In genomic region chr7:143296686-143297085, GRCh38 we compare ENCODE assay signal across 22 cellular contexts. TPM values are rescaled to one million over a fixed set of nuclear protein-coding genes. Genes with fewer than 3 reads are reported as not detected.
DNase-seq lines count a peak whose midpoint lies in the region; ATAC-seq and TF ChIP-seq lines count a peak whose summit lies in the region.
"Had no signal": no experiment of that assay in that cellular context is flagged by ENCODE, and none has a peak within 500 bp of the region (broad histone marks: within the 10 kb centered on the region; RNA-seq: fewer than 3 reads in every experiment).

No MANE protein-coding gene starts in this region.

- CTCF ChIA-PET in Calu3 (lab: Charles Lee): interaction anchor here (0.5 to 1.3 kb wide), 4 partner anchors 11 to 56 kb away, joined by 3 to 6 read pairs (median 4); partner anchors contain the start of gene GSTK1

- H3K4me2 ChIP-seq in osteoblast (ENCODE audit: insufficient read depth, low read length): peak overlapping the region; percentile 29

- H3K27ac Mint-ChIP-seq in activated T-cell treated with anti-CD3 and anti-CD28 coated beads, Interleukin-2, amount 50 U/mL, for 24 hours: peak overlapping the region; percentile 65
- peak overlapping the region; percentile 4 for H3K27ac Mint-ChIP-seq in Calu3 (ENCODE audit: unreplicated experiment)

- H3K36me3 ChIP-seq in adipocyte (ENCODE audit: control insufficient read depth, insufficient read depth, low read length, severe bottlenecking) (peaks cover 81% of the 10 kb centered on the region), osteoblast (ENCODE audit: insufficient read depth, low read length) (peaks cover 77% of the 10 kb centered on the region), ascending aorta (peaks cover 61 to 71% of the 10 kb centered on the region in 2 donors)

- H3K79me2 ChIP-seq in osteoblast (ENCODE audit: insufficient read depth, low read length): peaks cover 8% of the 10 kb centered on the region

- TF ChIP-seq CTCF in Calu3 (IDR thresholded peaks at IDR 0.05; ENCODE audit: unreplicated experiment): no peak
- no peak for TF ChIP-seq CTCF in osteoblast (IDR thresholded peaks at IDR 0.05; ENCODE audit: extremely low read depth, low read depth, low read length)
- TF ChIP-seq CTCF in ascending aorta (IDR thresholded peaks at IDR 0.05): no peak

- no peaks in the 10 kb centered on the region for H3K9me3 ChIP-seq in adipocyte (ENCODE audit: control insufficient read depth, low read length)
- no peaks in the 10 kb centered on the region for H3K9me3 ChIP-seq in osteoblast (ENCODE audit: low read depth, low read length)
- H3K9me3 ChIP-seq in ascending aorta: no peaks in the 10 kb centered on the region
- H3K9me3 ChIP-seq: right atrium auricular region, testis had no signal

- H3K4me1 ChIP-seq in adipocyte (ENCODE audit: control insufficient read depth, insufficient read depth, low read length) (peaks cover 10% of the 10 kb centered on the region), osteoblast (ENCODE audit: insufficient read depth, low read length) (peaks cover 17% of the 10 kb centered on the region), ascending aorta (peaks cover 0 to 4% of the 10 kb centered on the region in 2 donors)
- H3K4me1 ChIP-seq: testis had no signal

- H3K4me3 Mint-ChIP-seq in activated T-cell treated with anti-CD3 and anti-CD28 coated beads, Interleukin-2, amount 50 U/mL, for 24 hours: no peak overlapping the region
- H3K4me3 Mint-ChIP-seq in Calu3 (ENCODE audit: low read depth, unreplicated experiment): no peak overlapping the region

- no peaks in the 10 kb centered on the region for H4K20me1 ChIP-seq in osteoblast (ENCODE audit: insufficient read depth, low read length)

- H2AFZ ChIP-seq in osteoblast (ENCODE audit: low read length): no peak overlapping the region
- H2AFZ ChIP-seq: GM23248 had no signal

- H3K27me3 ChIP-seq in adipocyte (replicated peaks; ENCODE audit: control insufficient read depth, insufficient read depth, low read length) (no peaks in the 10 kb centered on the region), osteoblast (ENCODE audit: insufficient read depth, low read length) (no peaks in the 10 kb centered on the region), ascending aorta (no peaks in the 10 kb centered on the region)
- H3K27me3 ChIP-seq: right atrium auricular region, testis had no signal

- H3K9me3 Mint-ChIP-seq in activated T-cell treated with anti-CD3 and anti-CD28 coated beads, Interleukin-2, amount 50 U/mL, for 24 hours: no peaks in the 10 kb centered on the region
- no peaks in the 10 kb centered on the region for H3K9me3 Mint-ChIP-seq in Calu3 (ENCODE audit: low read depth, unreplicated experiment)

- peaks cover 60% of the 10 kb centered on the region for H3K4me1 Mint-ChIP-seq in activated T-cell treated with anti-CD3 and anti-CD28 coated beads, Interleukin-2, amount 50 U/mL, for 24 hours (ENCODE audit: low read depth)
- peaks cover 14% of the 10 kb centered on the region for H3K4me1 Mint-ChIP-seq in Calu3 (ENCODE audit: low read depth, unreplicated experiment)

- no peak overlapping the region for H3K9ac ChIP-seq in adipocyte (ENCODE audit: low read length)
- H3K9ac ChIP-seq: GM23248 had no signal

- peaks cover 96% of the 10 kb centered on the region for H3K36me3 Mint-ChIP-seq in activated T-cell treated with anti-CD3 and anti-CD28 coated beads, Interleukin-2, amount 50 U/mL, for 24 hours (ENCODE audit: low read depth)
- H3K36me3 Mint-ChIP-seq in Calu3 (ENCODE audit: insufficient read depth, unreplicated experiment): peaks cover 42% of the 10 kb centered on the region

- BruUV-seq in Calu3 (replicated peaks; lab: Mats Ljungman, UMichigan): no TSS peak

- no peak for ATAC-seq in HG02885 (IDR thresholded peaks at IDR 0.05; ENCODE audit: poor library complexity, unreplicated experiment)
- ATAC-seq in GM21528 (IDR thresholded peaks at IDR 0.05; ENCODE audit: low FRiP score, unreplicated experiment): no peak
- ATAC-seq: esophagus mucosa had no signal

- intact Hi-C loops in Calu3 (cut with micrococcal nuclease; ENCODE audit: unreplicated experiment): no loop called here
- intact Hi-C loops in ascending aorta (cut with DNase I): no loop called here

- no peaks in the 10 kb centered on the region for H3K27me3 Mint-ChIP-seq in activated T-cell treated with anti-CD3 and anti-CD28 coated beads, Interleukin-2, amount 50 U/mL, for 24 hours
- H3K27me3 Mint-ChIP-seq in Calu3 (ENCODE audit: unreplicated experiment): no peaks in the 10 kb centered on the region

- DNase-seq in activated T-cell treated with anti-CD3 and anti-CD28 coated beads, Interleukin-2, amount 50 U/mL, for 24 hours: no peak
- no peak for DNase-seq in activated T-cell treated with anti-CD3 and anti-CD28 coated beads, Interleukin-2, amount 50 U/mL, for 48 hours
- no peak for DNase-seq in Calu3
- DNase-seq in adipocyte (ENCODE audit: low read depth): peak; percentile 23
- no peak for DNase-seq in osteoblast (ENCODE audit: insufficient read length, low spot score, missing footprints)
- no peak for DNase-seq in ascending aorta (ENCODE audit: low spot score in 2 of 2)
- DNase-seq: ACHN; activated CD4-positive, alpha-beta T cell treated with anti-CD3 and anti-CD28 coated beads, Interleukin-2, amount 50 U/mL, for 48 hours; central memory CD4-positive, alpha-beta T cell; GM23248; Karpas-422; NCI-H1048; NCI-H2081; NCI-H524; nucleus accumbens; T-helper 1 cell; testis had no signal

- peak overlapping the region; percentile 80 for H3K27ac ChIP-seq in osteoblast (ENCODE audit: low read depth, low read length)
- peak overlapping the region in 1 of 2 donors; percentile 38 for H3K27ac ChIP-seq in ascending aorta
- H3K27ac ChIP-seq: GM23248, right atrium auricular region, testis had no signal

- H3K4me3 ChIP-seq in adipocyte (ENCODE audit: low read length) (no peak overlapping the region), osteoblast (ENCODE audit: insufficient read depth, low read length) (no peak overlapping the region), ascending aorta (no peak overlapping the region)
- H3K4me3 ChIP-seq: GM23248, right atrium auricular region, testis had no signal

RNA-seq across cellular contexts. Expression of gene CASP2, which starts 8.5 kb away (rescaled TPM):
- total RNA-seq in Calu3 (2022) (51.3 and 53.8 TPM in 2 replicates), osteoblast (7.6 and 10.9 TPM in 2 replicates), ascending aorta (13.7 TPM)

RNA-seq across cellular contexts. Expression of gene TMEM139, which starts 11.9 kb away (rescaled TPM):
- total RNA-seq in Calu3 (2022) (48.4 and 49.3 TPM in 2 replicates), osteoblast (not detected in 2 replicates), ascending aorta (11.5 TPM)
- total RNA-seq: GM23248, HT1080 had no signal

RNA-seq across cellular contexts. Expression of gene CLCN1, which starts 19.2 kb away (rescaled TPM):
- total RNA-seq in Calu3 (2022): 0.34 and 0.61 TPM in 2 replicates
- total RNA-seq in osteoblast: under 0.01 TPM in 2 replicates
- not detected for total RNA-seq in ascending aorta
- total RNA-seq: GM23248, HT1080, right atrium auricular region had no signal

RNA-seq across cellular contexts. Expression of gene GSTK1, which starts 33.4 kb away (rescaled TPM):
- 109 and 116 TPM in 2 replicates for total RNA-seq in Calu3 (2022)
- 91.3 and 99.9 TPM in 2 replicates for total RNA-seq in osteoblast
- total RNA-seq in ascending aorta: 174 TPM

Comparison
In these comparisons a context has a peak if more than half of its experiments do, and no peak if none do; other contexts are left out.
1. RNA of gene TMEM139, which starts 11.9 kb away (total RNA-seq): 48.4 to 49.3 TPM in Calu3 and 11.5 TPM in ascending aorta (single experiment); not detected in osteoblast; every median in the first group is over 10 times any median in the second.